18 cellular contexts compared by ENCODE assay signal in the genomic region with DNA sequence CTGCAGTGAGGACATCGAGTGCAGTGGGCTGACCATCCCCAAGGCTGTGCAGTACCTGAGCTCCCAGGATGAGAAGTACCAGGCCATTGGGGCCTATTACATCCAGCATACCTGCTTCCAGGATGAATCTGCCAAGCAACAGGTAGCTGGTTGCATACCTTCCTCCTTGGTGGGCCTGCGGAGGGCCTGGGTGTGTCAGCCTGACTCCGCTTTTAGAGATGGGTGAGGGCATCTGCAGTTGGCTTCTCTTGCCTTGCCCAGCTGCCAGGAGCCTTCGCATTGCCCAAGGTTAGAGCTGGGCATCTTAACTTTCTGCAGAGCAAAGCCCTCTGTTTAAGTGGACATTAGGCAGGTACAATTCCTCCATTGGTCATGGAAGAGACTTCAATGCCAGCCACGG. TPM values are rescaled to one million over a fixed set of nuclear protein-coding genes. Genes with fewer than 3 reads are reported as not detected.
DNase-seq lines count a peak whose midpoint lies in the region; ATAC-seq and TF ChIP-seq lines count a peak whose summit lies in the region.
"Had no signal": no experiment of that assay in that cellular context is flagged by ENCODE, and none has a peak within 500 bp of the region (broad histone marks: within the 10 kb centered on the region; RNA-seq: fewer than 3 reads in every experiment).

No MANE protein-coding gene starts in this region.

- TF ChIP-seq CTCF in HEK293 (tag by site-specific recombination; IDR thresholded peaks at IDR 0.05) (no peak), sigmoid colon (IDR thresholded peaks at IDR 0.05) (no peak)

- H3K4me3 ChIP-seq in HEK293 (ENCODE audit: low read depth, low read length) (no peak overlapping the region), sigmoid colon (no peak overlapping the region)
- H3K4me3 ChIP-seq: GM23248, HAP-1 had no signal

- no peaks in the 10 kb centered on the region for H3K36me3 Mint-ChIP-seq in activated T-helper 1 cell treated with anti-CD3 and anti-CD28 coated beads, Interleukin-12 subunit alpha, Interleukin-12 subunit beta, Interleukin-2, Interleukin-4 antibody, amounts not matched to agents 30 ng/mL and 10 ng/mL and 1 ng/mL, durations not matched to agents 14 hours and 24 hours and 36 hours (ENCODE audit: low read depth)
- H3K36me3 Mint-ChIP-seq: CD4-positive, alpha-beta memory T cell had no signal

- no peak for DNase-seq in epithelial cell of prostate (ENCODE audit: low read depth, low spot score)
- DNase-seq in sigmoid colon = peak; percentile 18
- no peak for DNase-seq in activated T-helper 1 cell treated with anti-CD3 and anti-CD28 coated beads, Interleukin-12 subunit alpha, Interleukin-12 subunit beta, Interleukin-2, Interleukin-4 antibody, amounts not matched to agents 30 ng/mL and 10 ng/mL and 1 ng/mL, durations not matched to agents 14 hours and 24 hours and 36 hours (ENCODE audit: low spot score)
- DNase-seq in stimulated activated CD4-positive, alpha-beta T cell treated with anti-CD3 and anti-CD28 coated beads, Interleukin-4, amount 100 ng/mL, for 1 hour = no peak
- DNase-seq: AML-193; CD4-positive, alpha-beta memory T cell; DMS153; DMS79; GDM1; GM23248; KBM-7 had no signal

- POLR2A ChIA-PET in HEK293 (lab: Yijun Ruan, JAX) = no interaction called here

- ATAC-seq in HG03097 (IDR thresholded peaks at IDR 0.05; ENCODE audit: low FRiP score, unreplicated experiment) = no peak
- ATAC-seq: HepG2 had no signal

- H3K36me3 ChIP-seq in HEK293 (ENCODE audit: control insufficient read depth in 2 of 2, insufficient read depth in 1 of 2, low read length in 2 of 2) (no peaks in the 10 kb centered on the region), sigmoid colon (no peaks in the 10 kb centered on the region)
- H3K36me3 ChIP-seq: HAP-1 had no signal

- no peaks in the 10 kb centered on the region for H3K4me1 Mint-ChIP-seq in activated T-helper 1 cell treated with anti-CD3 and anti-CD28 coated beads, Interleukin-12 subunit alpha, Interleukin-12 subunit beta, Interleukin-2, Interleukin-4 antibody, amounts not matched to agents 30 ng/mL and 10 ng/mL and 1 ng/mL, durations not matched to agents 14 hours and 24 hours and 36 hours (ENCODE audit: low read depth)
- H3K4me1 Mint-ChIP-seq: CD4-positive, alpha-beta memory T cell; IgD-negative memory B cell had no signal

- no peaks in the 10 kb centered on the region for H3K4me1 ChIP-seq in HEK293 (ENCODE audit: control insufficient read depth, insufficient read depth, low read length)
- H3K4me1 ChIP-seq in sigmoid colon = no peaks in the 10 kb centered on the region
- H3K4me1 ChIP-seq: HAP-1 had no signal

- H3K27ac ChIP-seq in HEK293 (ENCODE audit: extremely low read depth, low read depth, low read length) (no peak overlapping the region), epithelial cell of prostate (peak overlapping the region; percentile 64), sigmoid colon (no peak overlapping the region)
- H3K27ac ChIP-seq: C4-2B, GM23248 had no signal

- H3K9me3 Mint-ChIP-seq in activated T-helper 1 cell treated with anti-CD3 and anti-CD28 coated beads, Interleukin-12 subunit alpha, Interleukin-12 subunit beta, Interleukin-2, Interleukin-4 antibody, amounts not matched to agents 30 ng/mL and 10 ng/mL and 1 ng/mL, durations not matched to agents 14 hours and 24 hours and 36 hours = no peaks in the 10 kb centered on the region

- CTCF ChIA-PET in HEK293 (lab: Yijun Ruan, JAX) = interaction anchor here (1.9 kb wide), 1 partner anchor 32 kb away, joined by 8 read pairs; no protein-coding TSS in a partner anchor

- intact Hi-C loops in sigmoid colon (cut with DNase I) = no loop called here
- intact Hi-C loops in activated T-helper 1 cell treated with anti-CD3 and anti-CD28 coated beads, Interleukin-12 subunit alpha, Interleukin-12 subunit beta, Interleukin-2, Interleukin-4 antibody, amounts not matched to agents 30 ng/mL and 10 ng/mL and 1 ng/mL, durations not matched to agents 14 hours and 24 hours and 36 hours (cut with micrococcal nuclease) = no loop called here

- no peak overlapping the region for H3K27ac Mint-ChIP-seq in activated T-helper 1 cell treated with anti-CD3 and anti-CD28 coated beads, Interleukin-12 subunit alpha, Interleukin-12 subunit beta, Interleukin-2, Interleukin-4 antibody, amounts not matched to agents 30 ng/mL and 10 ng/mL and 1 ng/mL, durations not matched to agents 14 hours and 24 hours and 36 hours
- H3K27ac Mint-ChIP-seq: CD4-positive, alpha-beta memory T cell; IgD-negative memory B cell had no signal

- TF ChIP-seq POLR2A in sigmoid colon (IDR thresholded peaks at IDR 0.05) = no peak

- peaks cover 7% of the 10 kb centered on the region for H3K27me3 Mint-ChIP-seq in activated T-helper 1 cell treated with anti-CD3 and anti-CD28 coated beads, Interleukin-12 subunit alpha, Interleukin-12 subunit beta, Interleukin-2, Interleukin-4 antibody, amounts not matched to agents 30 ng/mL and 10 ng/mL and 1 ng/mL, durations not matched to agents 14 hours and 24 hours and 36 hours (ENCODE audit: insufficient read depth)

- H3K27me3 ChIP-seq in sigmoid colon = peaks cover 0 to 6% (median 0%) of the 10 kb centered on the region in 3 donors

- no peak overlapping the region for H3K4me3 Mint-ChIP-seq in activated T-helper 1 cell treated with anti-CD3 and anti-CD28 coated beads, Interleukin-12 subunit alpha, Interleukin-12 subunit beta, Interleukin-2, Interleukin-4 antibody, amounts not matched to agents 30 ng/mL and 10 ng/mL and 1 ng/mL, durations not matched to agents 14 hours and 24 hours and 36 hours
- H3K4me3 Mint-ChIP-seq: CD4-positive, alpha-beta memory T cell; IgD-negative memory B cell had no signal

- 92 to 94% methylated on average over 5 of the region's 5 CpGs for WGBS in sigmoid colon, 2 donors

- no peak for TF ChIP-seq EP300 in sigmoid colon (IDR thresholded peaks at IDR 0.05)

- H3K9me3 ChIP-seq in HEK293 (ENCODE audit: control insufficient read depth, insufficient read depth, low read depth, low read length) = no peaks in the 10 kb centered on the region
- no peaks in the 10 kb centered on the region for H3K9me3 ChIP-seq in sigmoid colon
- H3K9me3 ChIP-seq: HAP-1 had no signal

TF ChIP-seq in HEK293, 187 proteins besides CTCF, POLR2A, EP300 and RAD21:
- peak; percentile 90 for TF ChIP-seq SCRT2 (tag by site-specific recombination; IDR thresholded peaks at IDR 0.05)
- peak; percentile 33; the same call in 1 of the 2 replicates for TF ChIP-seq SCRT1 (tag by site-specific recombination; IDR thresholded peaks at IDR 0.05; ENCODE audit: borderline replicate concordance)
- no peak for TF ChIP-seq ZBTB7A (tag by site-specific recombination; IDR thresholded peaks at IDR 0.05; ENCODE audit: low read depth)

RNA-seq across cellular contexts. Expression of gene PKP1, which starts 33.2 kb away (rescaled TPM):
- total RNA-seq in sigmoid colon = under 1 TPM in 2 of 4 donors, not detected in 2; under 0.01 to 0.16 TPM
- polyA plus RNA-seq in sigmoid colon = under 1 TPM; under 0.01 to 0.60 (median 0.48) TPM
- total RNA-seq in activated T-helper 1 cell treated with anti-CD3 and anti-CD28 coated beads, Interleukin-12 subunit alpha, Interleukin-12 subunit beta, Interleukin-2, Interleukin-4 antibody, amounts not matched to agents 30 ng/mL and 10 ng/mL and 1 ng/mL, durations not matched to agents 14 hours and 24 hours and 36 hours = not detected in 2 replicates
- total RNA-seq: CD4-positive, alpha-beta memory T cell; H4; HepG2 had no signal
- polyA plus RNA-seq: CD4-positive, alpha-beta memory T cell; HepG2; IgD-negative memory B cell had no signal
